ENCODE assay signal across 1 cellular context in the genomic region with DNA sequence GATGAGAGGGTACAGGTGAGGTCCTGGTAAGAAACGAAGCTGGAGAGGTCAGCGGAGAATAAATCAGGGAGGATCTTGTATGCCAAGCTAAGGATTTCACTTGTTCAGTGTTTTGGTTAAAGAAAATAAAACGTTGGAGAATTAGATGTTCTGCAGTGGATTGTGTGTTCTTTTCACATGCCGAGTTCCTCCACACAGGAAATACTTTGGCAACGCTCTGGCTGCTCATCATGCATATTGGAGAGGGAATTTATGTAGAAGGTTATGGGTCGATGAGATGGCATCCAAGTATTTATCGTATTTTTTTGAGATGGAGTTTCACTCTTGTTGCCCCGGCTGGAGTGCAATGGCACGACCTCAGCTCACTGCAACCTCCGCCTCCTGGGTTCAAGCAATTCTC.
TF ChIP-seq lines count a peak whose summit lies in the region.

No MANE protein-coding gene starts in this region.

TF ChIP-seq in IMR-90, 13 proteins besides CTCF, POLR2A, EP300 and RAD21:
- TF ChIP-seq CEBPB (IDR thresholded peaks at IDR 0.05; ENCODE audit: low read depth, low read length), result no peak
- TF ChIP-seq, protein P1, sequence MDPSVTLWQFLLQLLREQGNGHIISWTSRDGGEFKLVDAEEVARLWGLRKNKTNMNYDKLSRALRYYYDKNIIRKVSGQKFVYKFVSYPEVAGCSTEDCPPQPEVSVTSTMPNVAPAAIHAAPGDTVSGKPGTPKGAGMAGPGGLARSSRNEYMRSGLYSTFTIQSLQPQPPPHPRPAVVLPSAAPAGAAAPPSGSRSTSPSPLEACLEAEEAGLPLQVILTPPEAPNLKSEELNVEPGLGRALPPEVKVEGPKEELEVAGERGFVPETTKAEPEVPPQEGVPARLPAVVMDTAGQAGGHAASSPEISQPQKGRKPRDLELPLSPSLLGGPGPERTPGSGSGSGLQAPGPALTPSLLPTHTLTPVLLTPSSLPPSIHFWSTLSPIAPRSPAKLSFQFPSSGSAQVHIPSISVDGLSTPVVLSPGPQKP (IDR thresholded peaks at IDR 0.05; ENCODE audit: borderline replicate concordance, low read depth, low read length), result no peak
- no peak for TF ChIP-seq MAFK (IDR thresholded peaks at IDR 0.05; ENCODE audit: low read depth, low read length)
- no peak for TF ChIP-seq FOS (IDR thresholded peaks at IDR 0.05; ENCODE audit: low read depth, low read length)
- no peak for TF ChIP-seq RCOR1 (IDR thresholded peaks at IDR 0.05; ENCODE audit: insufficient replicate concordance, low read length)
- TF ChIP-seq MXI1 (IDR thresholded peaks at IDR 0.05; ENCODE audit: borderline replicate concordance, low read depth, low read length), result no peak
- TF ChIP-seq SMC3 (IDR thresholded peaks at IDR 0.05; ENCODE audit: low read depth, low read length), result no peak
- TF ChIP-seq MAZ (IDR thresholded peaks at IDR 0.05; ENCODE audit: borderline replicate concordance, low read depth, low read length), result no peak
- no peak for TF ChIP-seq CHD1 (IDR thresholded peaks at IDR 0.05; ENCODE audit: low read depth, low read length)
- TF ChIP-seq, protein P2, sequence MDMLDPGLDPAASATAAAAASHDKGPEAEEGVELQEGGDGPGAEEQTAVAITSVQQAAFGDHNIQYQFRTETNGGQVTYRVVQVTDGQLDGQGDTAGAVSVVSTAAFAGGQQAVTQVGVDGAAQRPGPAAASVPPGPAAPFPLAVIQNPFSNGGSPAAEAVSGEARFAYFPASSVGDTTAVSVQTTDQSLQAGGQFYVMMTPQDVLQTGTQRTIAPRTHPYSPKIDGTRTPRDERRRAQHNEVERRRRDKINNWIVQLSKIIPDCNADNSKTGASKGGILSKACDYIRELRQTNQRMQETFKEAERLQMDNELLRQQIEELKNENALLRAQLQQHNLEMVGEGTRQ (IDR thresholded peaks at IDR 0.05; ENCODE audit: low read depth, low read length), result no peak
- no peak for TF ChIP-seq RFX5 (IDR thresholded peaks at IDR 0.05; ENCODE audit: low read depth, low read length)
- TF ChIP-seq NFE2L2 (IDR thresholded peaks at IDR 0.05; ENCODE audit: low read depth, low read length), result no peak
